Comparison of ENCODE assay signal across 17 cellular contexts in genomic region chr1:159079518-159079917, GRCh38. TPM values are rescaled to one million over a fixed set of nuclear protein-coding genes. Genes with fewer than 3 reads are reported as not detected.
"Had no signal": no experiment of that assay in that cellular context is flagged by ENCODE, and none has a peak within 500 bp of the region (broad histone marks: within the 10 kb centered on the region; RNA-seq: fewer than 3 reads in every experiment).

No MANE protein-coding gene starts in this region.

- H3K9me3 Mint-ChIP-seq: effector memory CD8-positive, alpha-beta T cell; neural crest cell had no signal

- H3K9ac ChIP-seq: parathyroid adenoma had no signal

- H3K9me3 ChIP-seq: ascending aorta, sigmoid colon, stomach, testis, upper lobe of left lung had no signal

- H3K27ac Mint-ChIP-seq: activated CD8-positive, alpha-beta T cell treated with anti-CD3 and anti-CD28 coated beads, Interleukin-2, amount 10 ng/mL, durations not matched to agents 7 days and 5 days; effector memory CD8-positive, alpha-beta T cell had no signal

- H3K36me3 ChIP-seq: ascending aorta, sigmoid colon, stomach, upper lobe of left lung, WERI-Rb-1 had no signal

- ATAC-seq: activated CD8-positive, alpha-beta T cell treated with anti-CD3 and anti-CD28 coated beads, Interleukin-2, amount 10 ng/mL, durations not matched to agents 7 days and 5 days; effector memory CD8-positive, alpha-beta T cell; left lobe of liver had no signal

- H3K4me3 ChIP-seq: ascending aorta, sigmoid colon, stomach, testis, upper lobe of left lung had no signal

- H2AFZ ChIP-seq: parathyroid adenoma had no signal

- H3K79me2 ChIP-seq: parathyroid adenoma had no signal

- H3K4me3 Mint-ChIP-seq: activated CD8-positive, alpha-beta T cell treated with anti-CD3 and anti-CD28 coated beads, Interleukin-2, amount 10 ng/mL, durations not matched to agents 7 days and 5 days; effector memory CD8-positive, alpha-beta T cell; neural crest cell had no signal

- H3K27ac ChIP-seq: ascending aorta, parathyroid adenoma, sigmoid colon, stomach, testis, WERI-Rb-1 had no signal

- H3K27me3 ChIP-seq: ascending aorta, sigmoid colon, stomach, testis, upper lobe of left lung had no signal

- H3K4me1 ChIP-seq: ascending aorta, parathyroid adenoma, sigmoid colon, stomach, testis, upper lobe of left lung had no signal

- DNase-seq: activated CD8-positive, alpha-beta memory T cell treated with anti-CD3 and anti-CD28 coated beads, Interleukin-2, amount 50 U/mL, for 4 hours; activated CD8-positive, alpha-beta T cell treated with anti-CD3 and anti-CD28 coated beads, Interleukin-2, amount 10 ng/mL, durations not matched to agents 7 days and 5 days; dermis blood vessel endothelial cell; effector memory CD8-positive, alpha-beta T cell; islet precursor cell; sigmoid colon; stimulated activated CD4-positive, alpha-beta T cell treated with anti-CD3 and anti-CD28 coated beads, Interleukin-1b, Interleukin-23, amount 100 ng/mL, for 48 hours; stomach; testis; upper lobe of left lung; WERI-Rb-1 had no signal

- H3K4me1 Mint-ChIP-seq: neural crest cell had no signal

RNA-seq across cellular contexts. Expression of gene AIM2, which starts 3.0 kb away (rescaled TPM):
- total RNA-seq: chondrocyte, dermis blood vessel endothelial cell, lung microvascular endothelial cell had no signal
